17 cellular contexts compared by ENCODE assay signal in the genomic region with DNA sequence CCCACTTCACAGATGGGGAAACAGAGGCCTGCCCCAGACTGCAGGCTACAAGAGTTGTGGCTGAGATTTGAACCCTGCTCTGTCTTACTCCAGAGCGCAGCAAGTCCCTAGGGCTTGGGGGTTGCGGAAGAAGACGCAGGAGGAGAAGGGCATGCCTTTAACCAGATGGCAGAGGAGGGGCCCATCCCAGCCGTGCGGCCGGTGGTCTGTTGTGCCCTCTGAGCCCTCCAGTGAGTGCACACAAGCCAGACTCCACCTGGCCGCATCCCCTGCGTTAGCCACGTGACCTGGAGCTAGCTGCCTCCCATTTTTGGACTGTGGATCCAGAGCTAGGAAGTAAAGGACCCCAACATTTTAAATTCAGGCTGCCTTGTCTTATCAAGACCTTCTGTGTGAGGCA. TPM values are rescaled to one million over a fixed set of nuclear protein-coding genes. Genes with fewer than 3 reads are reported as not detected.
"Had no signal": no experiment of that assay in that cellular context is flagged by ENCODE, and none has a peak within 500 bp of the region (broad histone marks: within the 10 kb centered on the region; RNA-seq: fewer than 3 reads in every experiment).

No MANE protein-coding gene starts in this region.

- H3K4me3 Mint-ChIP-seq: activated T-cell treated with anti-CD3 and anti-CD28 coated beads, Interleukin-2, amount 50 U/mL, for 72 hours; natural killer cell; stimulated activated effector memory CD8-positive, alpha-beta T cell treated with anti-CD3 and anti-CD28 coated beads, Interleukin-12 subunit alpha, Interleukin-12 subunit beta, amount 100 ng/mL, for 72 hours had no signal

- H3K4me3 ChIP-seq: gastrocnemius medialis, lung, sigmoid colon had no signal

- H3K27ac Mint-ChIP-seq: activated T-cell treated with anti-CD3 and anti-CD28 coated beads, Interleukin-2, amount 50 U/mL, for 72 hours; natural killer cell; stimulated activated effector memory CD8-positive, alpha-beta T cell treated with anti-CD3 and anti-CD28 coated beads, Interleukin-12 subunit alpha, Interleukin-12 subunit beta, amount 100 ng/mL, for 72 hours had no signal

- H3K9me3 Mint-ChIP-seq: activated T-cell treated with anti-CD3 and anti-CD28 coated beads, Interleukin-2, amount 50 U/mL, for 72 hours; natural killer cell; stimulated activated effector memory CD8-positive, alpha-beta T cell treated with anti-CD3 and anti-CD28 coated beads, Interleukin-12 subunit alpha, Interleukin-12 subunit beta, amount 100 ng/mL, for 72 hours had no signal

- H3K36me3 Mint-ChIP-seq: natural killer cell; stimulated activated effector memory CD8-positive, alpha-beta T cell treated with anti-CD3 and anti-CD28 coated beads, Interleukin-12 subunit alpha, Interleukin-12 subunit beta, amount 100 ng/mL, for 72 hours had no signal

- H3K36me3 ChIP-seq: gastrocnemius medialis, neutrophil, sigmoid colon, WERI-Rb-1 had no signal

- H3K9me3 ChIP-seq: gastrocnemius medialis, neutrophil, sigmoid colon had no signal

- H3K4me1 Mint-ChIP-seq: stimulated activated effector memory CD8-positive, alpha-beta T cell treated with anti-CD3 and anti-CD28 coated beads, Interleukin-12 subunit alpha, Interleukin-12 subunit beta, amount 100 ng/mL, for 72 hours had no signal

- H3K4me1 ChIP-seq: gastrocnemius medialis had no signal

- H3K27ac ChIP-seq: gastrocnemius medialis, neutrophil, sigmoid colon, WERI-Rb-1 had no signal

- DNase-seq: activated CD4-positive, alpha-beta T cell treated with anti-CD3 and anti-CD28 coated beads for 1 hour; activated CD4-positive, alpha-beta T cell treated with anti-CD3 and anti-CD28 coated beads, Interleukin-2, amount 50 U/mL, for 4 hours; activated effector memory CD4-positive, alpha-beta T cell treated with anti-CD3 and anti-CD28 coated beads, Interleukin-2, amount 50 U/mL, for 16 hours; activated naive CD4-positive, alpha-beta T cell treated with anti-CD3 and anti-CD28 coated beads, Interleukin-2, amount 50 U/mL, for 16 hours; activated T-cell treated with anti-CD3 and anti-CD28 coated beads, Interleukin-2, amount 50 U/mL, for 72 hours; cerebellar nuclear complex; effector CD8-positive, alpha-beta T cell; gastrocnemius medialis; head of caudate nucleus; natural killer cell; sigmoid colon; stimulated activated CD4-positive, alpha-beta T cell treated with anti-CD3 and anti-CD28 coated beads, Interleukin-4, amount 100 ng/mL, for 24 hours; WERI-Rb-1 had no signal

RNA-seq across cellular contexts. Expression of a gene that starts 2.8 kb away (rescaled TPM):
- total RNA-seq: activated CD8-positive, alpha-beta memory T cell treated with anti-CD3 and anti-CD28 coated beads for 36 hours; activated T-cell treated with anti-CD3 and anti-CD28 coated beads, Interleukin-2, amount 50 U/mL, for 72 hours had no signal
